In the genomic region with DNA sequence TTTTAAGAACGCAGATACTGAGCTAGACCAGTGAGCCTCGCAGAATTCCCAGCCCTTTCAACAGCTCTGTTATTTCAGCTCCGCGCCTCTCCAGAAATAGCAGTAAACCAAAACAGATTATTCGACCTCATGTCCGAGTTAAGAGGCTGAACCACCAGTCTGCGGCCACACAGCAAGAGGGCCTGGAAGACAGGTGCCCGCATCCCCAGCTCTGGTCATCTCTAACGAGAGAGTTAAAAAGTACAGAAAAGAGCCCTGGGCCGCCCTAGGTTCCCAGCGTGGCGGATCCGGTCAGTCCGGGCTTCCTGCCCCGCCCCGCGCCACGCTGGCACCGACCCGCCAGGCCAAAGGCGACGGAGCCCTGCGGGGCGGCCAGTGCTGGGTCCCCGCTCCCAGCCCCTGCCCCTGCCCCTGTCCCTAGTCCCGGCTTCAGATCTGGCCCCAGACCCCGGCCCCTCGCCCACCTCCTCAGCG, we compare ENCODE assay signal across 8 cellular contexts. TPM values are rescaled to one million over a fixed set of nuclear protein-coding genes. Genes with fewer than 3 reads are reported as not detected.
DNase-seq lines count a peak whose midpoint lies in the region; ATAC-seq, FAIRE-seq and TF ChIP-seq lines count a peak whose summit lies in the region.

No MANE protein-coding gene starts in this region.

- H3K4me1 Mint-ChIP-seq in activated T-cell treated with anti-CD3 and anti-CD28 coated beads, Interleukin-2, amount 50 U/mL, for 72 hours (ENCODE audit: low read depth): peaks cover 58% of the 10 kb centered on the region
- H3K4me1 Mint-ChIP-seq in natural killer cell: peaks cover 62 to 65% of the 10 kb centered on the region in 2 donors

- ATAC-seq in DND-41 (ENCODE audit: insufficient read depth, low read depth) (no peak; the same call in 2 of the 3 replicates), GM21526 (IDR thresholded peaks at IDR 0.05; ENCODE audit: low FRiP score, unreplicated experiment) (peak; percentile 12), natural killer cell (peak; percentile 28 to 69 (median 41))
- peak; percentile 39 to 49 for ATAC-seq in activated T-cell treated with anti-CD3 and anti-CD28 coated beads, Interleukin-2, amount 50 U/mL, for 72 hours (replicated peaks in 1 of 2)

- H4K20me1 ChIP-seq in DND-41 (ENCODE audit: insufficient read depth, low read length): peaks cover 40% of the 10 kb centered on the region

- H3K4me3 Mint-ChIP-seq in activated T-cell treated with anti-CD3 and anti-CD28 coated beads, Interleukin-2, amount 50 U/mL, for 72 hours: peak overlapping the region; percentile 89 to 97
- peak overlapping the region; percentile 93 for H3K4me3 Mint-ChIP-seq in natural killer cell

- H3K9me3 Mint-ChIP-seq in activated T-cell treated with anti-CD3 and anti-CD28 coated beads, Interleukin-2, amount 50 U/mL, for 72 hours: no peaks in the 10 kb centered on the region
- no peaks in the 10 kb centered on the region for H3K9me3 Mint-ChIP-seq in natural killer cell

- H3K4me1 ChIP-seq in DND-41 (ENCODE audit: insufficient read depth, low read length): peaks cover 68% of the 10 kb centered on the region
- H3K4me1 ChIP-seq in uterus: peaks cover 4 to 10% of the 10 kb centered on the region in 2 donors

- intact Hi-C loops in natural killer cell (cut with micrococcal nuclease): loop anchor here (1.0 to 2.0 kb wide), 3 partner anchors 11 to 29 kb away; a partner anchor contains a TSS
- intact Hi-C loops in uterus (cut with DNase I; ENCODE audit: low total_unique reads): no loop called here

- no peaks in the 10 kb centered on the region for H3K27me3 Mint-ChIP-seq in activated T-cell treated with anti-CD3 and anti-CD28 coated beads, Interleukin-2, amount 50 U/mL, for 72 hours (ENCODE audit: low read depth)
- no peaks in the 10 kb centered on the region for H3K27me3 Mint-ChIP-seq in natural killer cell (ENCODE audit: low read depth in 2 of 2)

- H3K4me2 ChIP-seq in DND-41 (ENCODE audit: insufficient read depth, low read length): peak overlapping the region; percentile 64

- TF ChIP-seq POLR2A in uterus (IDR thresholded peaks at IDR 0.05): no peak

- peak overlapping the region; percentile 98 for H3K9ac ChIP-seq in DND-41 (ENCODE audit: low read depth, low read length)

- H3K27ac ChIP-seq in DND-41 (ENCODE audit: low read length) (peak overlapping the region; percentile 99), uterus (peak overlapping the region; percentile 100)

- TF ChIP-seq CTCF in DND-41 (IDR thresholded peaks at IDR 0.05; ENCODE audit: borderline replicate concordance, extremely low read depth, low read length, poor library complexity, severe bottlenecking) (no peak), fibroblast of the aortic adventitia (IDR thresholded peaks at IDR 0.05; ENCODE audit: insufficient read depth, low read length) (no peak), natural killer cell (IDR thresholded peaks at IDR 0.05) (no peak), uterus (IDR thresholded peaks at IDR 0.05) (no peak)

- DNase-seq in DND-41 (peak; percentile 45), HTR-8/SVneo (ENCODE audit: insufficient read length, low spot score) (peak; percentile 31), fibroblast of the aortic adventitia (ENCODE audit: low read depth) (peak; percentile 66), natural killer cell (no peak), uterus (peak; percentile 66 to 70), NCI-H2081 (lab: John Stamatoyannopoulos, UW) (no peak)
- DNase-seq in activated T-cell treated with anti-CD3 and anti-CD28 coated beads, Interleukin-2, amount 50 U/mL, for 72 hours: peak; percentile 43 to 65

- no peak for FAIRE-seq in HTR-8/SVneo (lab: Jason Lieb, UNC)

- H3K27me3 ChIP-seq in DND-41 (ENCODE audit: insufficient read depth, low read length, poor library complexity): no peaks in the 10 kb centered on the region
- no peaks in the 10 kb centered on the region for H3K27me3 ChIP-seq in uterus

- peak overlapping the region; percentile 93 for H3K27ac Mint-ChIP-seq in activated T-cell treated with anti-CD3 and anti-CD28 coated beads, Interleukin-2, amount 50 U/mL, for 72 hours
- H3K27ac Mint-ChIP-seq in natural killer cell: peak overlapping the region; percentile 92 to 96

- peaks cover 25 to 34% of the 10 kb centered on the region in 2 donors for H3K36me3 Mint-ChIP-seq in activated T-cell treated with anti-CD3 and anti-CD28 coated beads, Interleukin-2, amount 50 U/mL, for 72 hours (ENCODE audit: insufficient read depth in 2 of 2)
- H3K36me3 Mint-ChIP-seq in natural killer cell: peaks cover 29% of the 10 kb centered on the region

- peak overlapping the region; percentile 65 to 71 for H3K4me3 ChIP-seq in DND-41 (ENCODE audit: low read depth in 1 of 2, low read length in 2 of 2)
- H3K4me3 ChIP-seq in fibroblast of the aortic adventitia (ENCODE audit: low read depth, low read length): peak overlapping the region; percentile 71
- peak overlapping the region; percentile 90 to 92 for H3K4me3 ChIP-seq in uterus

- H3K79me2 ChIP-seq in DND-41 (ENCODE audit: insufficient read depth, low read length): peaks cover 96% of the 10 kb centered on the region

- no peak overlapping the region for H2AFZ ChIP-seq in DND-41 (ENCODE audit: low read depth, low read length)

- H3K9me3 ChIP-seq in DND-41 (ENCODE audit: insufficient read depth, low read length, severe bottlenecking): no peaks in the 10 kb centered on the region
- no peaks in the 10 kb centered on the region for H3K9me3 ChIP-seq in uterus

- H3K36me3 ChIP-seq in DND-41 (ENCODE audit: insufficient read depth, low read length) (peaks cover 53% of the 10 kb centered on the region), uterus (no peaks in the 10 kb centered on the region)

RNA-seq across cellular contexts. Expression of a gene that starts 0.5 kb away (rescaled TPM):
- total RNA-seq in activated T-cell treated with anti-CD3 and anti-CD28 coated beads, Interleukin-2, amount 50 U/mL, for 72 hours: 100 to 1,000 TPM; 205 to 209 TPM
- total RNA-seq in fibroblast of the aortic adventitia (ENCODE audit: low replicate concordance) (111 and 228 TPM in 2 replicates), natural killer cell (100 to 1,000 TPM; 221 to 240 (median 224) TPM), uterus (100 to 1,000 TPM in 3 of 4 donors, 10 to 100 TPM in 1; 64.0 to 231 (median 163) TPM)

RNA-seq across cellular contexts. Expression of a gene that starts 27.4 kb away (rescaled TPM):
- total RNA-seq in activated T-cell treated with anti-CD3 and anti-CD28 coated beads, Interleukin-2, amount 50 U/mL, for 72 hours: 10 to 100 TPM; 24.0 to 26.9 TPM
- total RNA-seq in fibroblast of the aortic adventitia (ENCODE audit: low replicate concordance): 23.0 and 38.3 TPM in 2 replicates
- 10 to 100 TPM; 26.3 to 26.9 (median 26.6) TPM for total RNA-seq in natural killer cell
- total RNA-seq in uterus: 10 to 100 TPM; 13.8 to 49.8 (median 19.5) TPM

RNA-seq across cellular contexts. Expression of a gene that starts 58.0 kb away (rescaled TPM):
- total RNA-seq in activated T-cell treated with anti-CD3 and anti-CD28 coated beads, Interleukin-2, amount 50 U/mL, for 72 hours: 10 to 100 TPM; 21.6 to 24.1 TPM
- 15.0 and 28.5 TPM in 2 replicates for total RNA-seq in fibroblast of the aortic adventitia (ENCODE audit: low replicate concordance)
- 10 to 100 TPM; 11.4 to 13.6 (median 12.3) TPM for total RNA-seq in natural killer cell
- 10 to 100 TPM; 13.6 to 52.4 (median 15.9) TPM for total RNA-seq in uterus

RNA-seq across cellular contexts. Expression of a gene that starts 58.3 kb away (rescaled TPM):
- total RNA-seq in activated T-cell treated with anti-CD3 and anti-CD28 coated beads, Interleukin-2, amount 50 U/mL, for 72 hours: 10 to 100 TPM; 29.2 to 32.1 TPM
- total RNA-seq in fibroblast of the aortic adventitia (ENCODE audit: low replicate concordance) (17.1 and 22.2 TPM in 2 replicates), natural killer cell (10 to 100 TPM; 10.4 to 11.8 (median 11.4) TPM), uterus (10 to 100 TPM in 1 of 4 donors, 1 to 10 TPM in 1, under 1 TPM in 1, not detected in 1; 0.26 to 14.5 (median 8.4) TPM)

Comparison
In these comparisons a context has a peak if more than half of its experiments do, and no peak if none do; other contexts are left out.
1. DNase-seq: peak in DND-41 (single experiment), HTR-8/SVneo (single experiment), activated T-cell treated with anti-CD3 and anti-CD28 coated beads, Interleukin-2, amount 50 U/mL, for 72 hours (2 of 2), fibroblast of the aortic adventitia (single experiment) and uterus (2 of 2); none in natural killer cell (single experiment) and NCI-H2081 (0 of 2).
2. Peak in every context shown above with its lines, with median percentiles within 50 percentile points of each other: H3K4me3 ChIP-seq.